In genomic region chr14:92726135-92726932, GRCh38 we compare ENCODE assay signal across 8 cellular contexts. TPM values are rescaled to one million over a fixed set of nuclear protein-coding genes. Genes with fewer than 3 reads are reported as not detected.
DNase-seq lines count a peak whose midpoint lies in the region; ATAC-seq and TF ChIP-seq lines count a peak whose summit lies in the region.

No MANE protein-coding gene starts in this region.

- H3F3A ChIP-seq in PC-3 (ENCODE audit: low read length, unreplicated experiment) = no peaks in the 10 kb centered on the region

- intact Hi-C loops in PC-3 (cut with micrococcal nuclease) = loop anchor here (2.0 kb wide), 1 partner anchor 22 kb away; the partner anchor contains the start of gene LGMN

- POLR2A ChIA-PET in PC-3 (lab: Charles Lee; ENCODE audit: unreplicated experiment) = interaction anchor here (0.6 kb wide), 5 partner anchors 22 to 714 kb away, joined by 3 to 9 read pairs (median 4); partner anchors contain the start of gene LGMN

- DNase-seq in DMS53 treated with DMSO at 0.1 percent for 48 hours (lab: John Stamatoyannopoulos, UW; ENCODE audit: unreplicated experiment) = peak; percentile 55
- peak; percentile 88 for DNase-seq in PC-3
- peak; percentile 94 for DNase-seq in dermis blood vessel endothelial cell
- DNase-seq in NCI-H1930 (lab: John Stamatoyannopoulos, UW) = no peak
- DNase-seq in KBM-7 = no peak
- no peak for DNase-seq in Ammon's horn (ENCODE audit: low spot score)
- no peak for DNase-seq in KG1 (lab: John Stamatoyannopoulos, UW)

- no peak overlapping the region; the same call in 1 of the 2 replicates for H3K4me3 ChIP-seq in PC-3 (ENCODE audit: low read length)
- peak overlapping the region in 1 of 2 donors; percentile 44 for H3K4me3 ChIP-seq in mucosa of rectum (ENCODE audit: low read length in 2 of 2)

- no peaks in the 10 kb centered on the region for H4K20me1 ChIP-seq in PC-3 (ENCODE audit: low read length)

- H3K27me3 ChIP-seq in PC-3 (ENCODE audit: low read length) (no peaks in the 10 kb centered on the region), mucosa of rectum (ENCODE audit: control insufficient read depth in 2 of 2, insufficient read depth in 2 of 2, low read length in 2 of 2) (no peaks in the 10 kb centered on the region)

- H3K9me3 ChIP-seq in PC-3 (ENCODE audit: low read length) = no peaks in the 10 kb centered on the region
- H3K9me3 ChIP-seq in mucosa of rectum (ENCODE audit: control insufficient read depth in 2 of 2, low read length in 2 of 2) = no peaks in the 10 kb centered on the region

- CTCF ChIA-PET in PC-3 (lab: Charles Lee) = interaction anchor here (0.6 to 1.0 kb wide), 4 partner anchors 22 to 619 kb away, joined by 4 to 6 read pairs (median 4); partner anchors contain the start of gene LGMN

- TF ChIP-seq CTCF in PC-3 (conservative IDR thresholded peaks at IDR 0.05; ENCODE audit: low read depth, low read length) = no peak

- BruUV-seq in PC-3 (replicated peaks; lab: Mats Ljungman, UMichigan) = no TSS peak

- H3K27ac ChIP-seq in PC-3 (ENCODE audit: low read length) (peak overlapping the region; percentile 85), mucosa of rectum (ENCODE audit: low read depth in 2 of 2, low read length in 2 of 2) (peak overlapping the region; percentile 84 to 86)

- in situ Hi-C loops in KBM-7 (cut with MboI; ENCODE audit: low pct_unique_long_range_greater_than_20kb, low sequenced_read_pairs) = no loop called here

- no peaks in the 10 kb centered on the region for H3K9me2 ChIP-seq in PC-3 (replicated peaks; ENCODE audit: low read length)

- H3K4me1 ChIP-seq in PC-3 (ENCODE audit: insufficient read depth, low read length) (peaks cover 41% of the 10 kb centered on the region), mucosa of rectum (ENCODE audit: control insufficient read depth in 2 of 2, insufficient read depth in 2 of 2, low read length in 2 of 2) (peaks cover 11 to 13% of the 10 kb centered on the region in 2 donors)

- no peaks in the 10 kb centered on the region for H3K79me2 ChIP-seq in PC-3 (ENCODE audit: low read length)

- H3K9ac ChIP-seq in PC-3 (ENCODE audit: low read length) (peak overlapping the region; percentile 52), mucosa of rectum (ENCODE audit: low read depth in 1 of 2, low read length in 2 of 2) (peak overlapping the region in 1 of 2 donors; percentile 28)

- ATAC-seq in PC-3 = peak; percentile 88

- H3K36me3 ChIP-seq in PC-3 (ENCODE audit: low read depth, low read length) (0 out of 2 replicates have a peak, but pooled peaks cover 4% of the 10 kb centered on the region), mucosa of rectum (ENCODE audit: control insufficient read depth in 2 of 2, insufficient read depth in 2 of 2, low read length in 2 of 2) (peaks cover under 1 to 5% of the 10 kb centered on the region in 2 donors)

- H2AFZ ChIP-seq in PC-3 (ENCODE audit: low read length) = no peak overlapping the region

- H3K4me2 ChIP-seq in PC-3 (ENCODE audit: low read length) = peak overlapping the region; percentile 67

RNA-seq across cellular contexts. Expression of gene LGMN, which starts 22.1 kb away (rescaled TPM):
- total RNA-seq in PC-3 (2014; rRNA removed) (44.5 and 46.8 TPM in 2 replicates), dermis blood vessel endothelial cell (59.4 and 76.6 TPM in 2 replicates)

Comparison
In these comparisons a context has a peak if more than half of its experiments do, and no peak if none do; other contexts are left out.
1. DNase-seq: peak in DMS53 treated with DMSO at 0.1 percent for 48 hours (single experiment), PC-3 (single experiment) and dermis blood vessel endothelial cell (single experiment); none in NCI-H1930 (0 of 2), KBM-7 (single experiment), Ammon's horn (single experiment) and KG1 (single experiment).